ENCODE assay signal across 8 cellular contexts in genomic region chr7:65770473-65771163, GRCh38.
DNase-seq lines count a peak whose midpoint lies in the region; ATAC-seq, FAIRE-seq and TF ChIP-seq lines count a peak whose summit lies in the region.
"Not testable (repeated sequence)": the region's sequence is repeated elsewhere in the genome, so short reads cannot be mapped to it uniquely, and the experiment has no call there.

No MANE protein-coding gene starts in this region.

- POLR2A ChIA-PET in HepG2 (lab: Yijun Ruan, JAX): interaction anchor here (1.1 to 2.3 kb wide), 2 partner anchors 10 to 20 kb away, joined by 4 to 13 read pairs; no protein-coding TSS in a partner anchor

- peak; percentile 22 to 72; a peak in 3 of 4 replicates for TF ChIP-seq POLR2A in HepG2 (IDR thresholded peaks at IDR 0.05; ENCODE audit: insufficient read depth in 1 of 2, low read depth in 2 of 2, low read length in 2 of 2)

- peak; percentile 89 to 95 (median 94) for DNase-seq in CD4-positive, CD25-positive, alpha-beta regulatory T cell
- DNase-seq in NCI-H69 (lab: John Stamatoyannopoulos, UW): peak; percentile 91
- DNase-seq in activated CD4-positive, alpha-beta T cell treated with anti-CD3 and anti-CD28 coated beads, Interleukin-2, amount 50 U/mL, for 1 hour: peak; percentile 93
- peak; percentile 86 for DNase-seq in dedifferentiated amniotic fluid mesenchymal stem cell (ENCODE audit: extremely low spot score)
- DNase-seq in HepG2 (ENCODE audit: low spot score): peak; percentile 82
- DNase-seq in stimulated activated CD4-positive, alpha-beta T cell treated with anti-CD3 and anti-CD28 coated beads, Interleukin-2, amount 100 ng/mL, for 48 hours: peak; percentile 85

- H3K9ac ChIP-seq in HepG2 (ENCODE audit: insufficient read depth, low read depth, low read length): peak overlapping the region; percentile 75

- in situ Hi-C loops in HepG2 (cut with HindIII; ENCODE audit: extremely low pct_ligation_motif_present, low pct_unique_long_range_greater_than_20kb): not testable (repeated sequence)

- not testable (repeated sequence) for H2AFZ ChIP-seq in HepG2 (ENCODE audit: low read length)

- not testable (repeated sequence) for H3K9me3 ChIP-seq in CD4-positive, CD25-positive, alpha-beta regulatory T cell (ENCODE audit: control insufficient read depth in 2 of 2, low read length in 2 of 2); HepG2 (ENCODE audit: low read length)

- peak overlapping the region; percentile 66 to 96 (median 95) for H3K27ac Mint-ChIP-seq in CD4-positive, CD25-positive, alpha-beta regulatory T cell

- not testable (repeated sequence) for H4K20me1 ChIP-seq in HepG2 (ENCODE audit: insufficient read depth, low read length)

- BruUV-seq in HepG2 (replicated peaks; lab: Mats Ljungman, UMichigan): not testable (repeated sequence)

- not testable (repeated sequence) for H3K9me3 Mint-ChIP-seq in CD4-positive, CD25-positive, alpha-beta regulatory T cell

- H3K4me1 ChIP-seq in CD4-positive, CD25-positive, alpha-beta regulatory T cell (ENCODE audit: control insufficient read depth, insufficient read depth, low read length, poor library complexity, severe bottlenecking); HepG2 (ENCODE audit: insufficient read depth, low read length): not testable (repeated sequence)

- 0 out of 2 replicates have a peak, but pooled peaks have one; percentile 12 for TF ChIP-seq CTCF in HepG2 (CRISPR knock-in tag; IDR thresholded peaks at IDR 0.05)

- H3K4me3 Mint-ChIP-seq in CD4-positive, CD25-positive, alpha-beta regulatory T cell: peak overlapping the region; percentile 94 to 99 (median 96)

- H3K36me3 Mint-ChIP-seq in CD4-positive, CD25-positive, alpha-beta regulatory T cell: not testable (repeated sequence)

- H3K4me1 Mint-ChIP-seq in CD4-positive, CD25-positive, alpha-beta regulatory T cell: peaks cover 4 to 28% (median 14%) of the 10 kb centered on the region in 4 donors

- peak; percentile 87 for FAIRE-seq in HepG2 (lab: Jason Lieb, UNC)

- ATAC-seq in CD4-positive, CD25-positive, alpha-beta regulatory T cell (ENCODE audit: low read depth in 2 of 2): peak; percentile 94 to 96
- ATAC-seq in GM19372 (IDR thresholded peaks at IDR 0.05; ENCODE audit: low read depth, unreplicated experiment): peak; percentile 98
- ATAC-seq in HG03520 (IDR thresholded peaks at IDR 0.05; ENCODE audit: unreplicated experiment): peak; percentile 99
- peak; percentile 98 for ATAC-seq in HepG2

- not testable (repeated sequence) for H3K36me3 ChIP-seq in CD4-positive, CD25-positive, alpha-beta regulatory T cell (ENCODE audit: control insufficient read depth, insufficient read depth, low read length); HepG2 (replicated peaks in 1 of 2; ENCODE audit: control insufficient read depth in 1 of 2, insufficient read depth in 2 of 2, low read length in 2 of 2)

- not testable (repeated sequence) for H3K79me2 ChIP-seq in HepG2 (ENCODE audit: insufficient read depth, low read length)

- H3K27me3 Mint-ChIP-seq in CD4-positive, CD25-positive, alpha-beta regulatory T cell: not testable (repeated sequence)

- H3K4me3 ChIP-seq in CD4-positive, CD25-positive, alpha-beta regulatory T cell (ENCODE audit: low read depth, low read length): peak overlapping the region; percentile 66
- H3K4me3 ChIP-seq in HepG2 (replicated peaks in 1 of 3; ENCODE audit: insufficient read depth in 1 of 3, low read depth in 2 of 3, low read length in 3 of 3): peak overlapping the region; percentile 86 to 96 (median 90)

- not testable (repeated sequence) for TF ChIP-seq EP300 in HepG2 (IDR thresholded peaks at IDR 0.05; ENCODE audit: low read depth in 2 of 2, low read length in 2 of 2); HepG2 (CRISPR knock-in tag; IDR thresholded peaks at IDR 0.05; ENCODE audit: borderline replicate concordance)

- CTCF ChIA-PET in HepG2 (lab: Yijun Ruan, JAX; ENCODE audit: low intra/inter-chr PET ratio, low total read pairs): not testable (repeated sequence)

- peak overlapping the region; percentile 79 for H3K27ac ChIP-seq in CD4-positive, CD25-positive, alpha-beta regulatory T cell (ENCODE audit: insufficient read depth, low read length, poor library complexity, severe bottlenecking)
- peak overlapping the region; percentile 66 for H3K27ac ChIP-seq in HepG2 (ENCODE audit: extremely low read length, insufficient read depth, low read length)

- H3K27me3 ChIP-seq in CD4-positive, CD25-positive, alpha-beta regulatory T cell (ENCODE audit: control insufficient read depth, insufficient read depth, low read length); HepG2 (ENCODE audit: control insufficient read depth in 1 of 2, insufficient read depth in 2 of 2, low read length in 2 of 2): not testable (repeated sequence)

- peak overlapping the region; percentile 84 for H3K4me2 ChIP-seq in HepG2 (ENCODE audit: low read depth, low read length)

- TF ChIP-seq RAD21 in HepG2 (CRISPR knock-in tag; IDR thresholded peaks at IDR 0.05): 0 out of 2 replicates have a peak, but pooled peaks have one; percentile 13

- intact Hi-C loops in HepG2 (cut with micrococcal nuclease; ENCODE audit: unreplicated experiment): not testable (repeated sequence)

- 7% methylated on average over 13 of the region's 43 CpGs for WGBS in HepG2 (ENCODE audit: low lambda C conversion rate)

TF ChIP-seq in HepG2, 621 proteins besides CTCF, POLR2A, EP300 and RAD21 (continues in another document):
- TF ChIP-seq YEATS2 (CRISPR knock-in tag; IDR thresholded peaks at IDR 0.05; ENCODE audit: borderline replicate concordance) (peak; percentile 30; the same call in 1 of the 2 replicates), ZNF12 (CRISPR knock-in tag; IDR thresholded peaks at IDR 0.05) (0 out of 2 replicates have a peak, but pooled peaks have one; percentile 51), ZBTB10 (CRISPR knock-in tag; IDR thresholded peaks at IDR 0.05; ENCODE audit: borderline replicate concordance) (peak; percentile 91; the same call in 1 of the 2 replicates), HDAC1 (CRISPR knock-in tag; IDR thresholded peaks at IDR 0.05) (peak; percentile 69), HMGXB4 (CRISPR knock-in tag; IDR thresholded peaks at IDR 0.05; ENCODE audit: borderline replicate concordance in 1 of 2, low read depth in 1 of 2) (peak; percentile 61 to 65), KDM5B (CRISPR knock-in tag; IDR thresholded peaks at IDR 0.05; ENCODE audit: borderline replicate concordance) (peak; percentile 55; the same call in 1 of the 2 replicates), ZNF772 (CRISPR knock-in tag; IDR thresholded peaks at IDR 0.05) (peak; percentile 40; the same call in 1 of the 2 replicates), ERF (CRISPR knock-in tag; IDR thresholded peaks at IDR 0.05) (peak; percentile 70), ZNF563 (CRISPR knock-in tag; IDR thresholded peaks at IDR 0.05) (peak; percentile 67; the same call in 1 of the 2 replicates), FOXA3 (CRISPR knock-in tag; IDR thresholded peaks at IDR 0.05) (peak; percentile 12; the same call in 1 of the 2 replicates), NCOA2 (CRISPR knock-in tag; IDR thresholded peaks at IDR 0.05) (0 out of 2 replicates have a peak, but pooled peaks have one; percentile 10), E2F1 (CRISPR knock-in tag; IDR thresholded peaks at IDR 0.05) (peak; percentile 62)

Comparison
In these comparisons a context has a peak if more than half of its experiments do, and no peak if none do; other contexts are left out.
1. Peak in every context shown above with its lines: DNase-seq, ATAC-seq, H3K4me3 ChIP-seq and H3K27ac ChIP-seq.